In genomic region chrX:83759872-83760271, GRCh38 we compare ENCODE assay signal across 10 cellular contexts.
A peak's percentile ranks its signal among the peaks of the same experiment; 100 is the strongest.
DNase-seq lines count a peak whose midpoint lies in the region; TF ChIP-seq lines count a peak whose summit lies in the region.
"Had no signal": no experiment of that assay in that cellular context is flagged by ENCODE, and none has a peak within 500 bp of the region (broad histone marks: within the 10 kb centered on the region; RNA-seq: fewer than 3 reads in every experiment).

No MANE protein-coding gene starts in this region.

- H3K4ac ChIP-seq in neuronal stem cell (ENCODE audit: low read length): no peak overlapping the region

- H3K9me3 ChIP-seq in Loucy (ENCODE audit: insufficient read depth, low read depth, low read length) (no peaks in the 10 kb centered on the region), neuronal stem cell (replicated peaks in 1 of 2; ENCODE audit: control insufficient read depth in 2 of 2, insufficient read depth in 1 of 2, low read depth in 1 of 2, low read length in 2 of 2) (no peaks in the 10 kb centered on the region), prostate gland (no peaks in the 10 kb centered on the region)

- H3K4me2 ChIP-seq in Loucy (ENCODE audit: low read depth, low read length, poor library complexity, severe bottlenecking): no peak overlapping the region
- H3K4me2 ChIP-seq in neuronal stem cell (ENCODE audit: insufficient read depth, low read length, poor library complexity, severe bottlenecking): no peak overlapping the region

- no peak overlapping the region for H4K8ac ChIP-seq in neuronal stem cell (ENCODE audit: low read depth, low read length)

- whole genome bisulfite sequencing in neuronal stem cell (ENCODE audit: extremely low coverage in 2 of 2, insufficient read length in 2 of 2, insufficient replicate concordance in 1 of 2), 2 donors: no CpG with 5 or more reads among the region's 1 CpG
- 5% methylated on average over 1 of the region's 1 CpG for WGBS in prostate gland

- H3K9ac ChIP-seq in Loucy (ENCODE audit: low read depth, low read length, poor library complexity, severe bottlenecking): no peak overlapping the region
- no peak overlapping the region for H3K9ac ChIP-seq in neuronal stem cell (ENCODE audit: low read depth, low read length, poor library complexity)

- no peak overlapping the region for H2BK120ac ChIP-seq in neuronal stem cell (ENCODE audit: low read depth, low read length)

- TF ChIP-seq POLR2A in prostate gland (IDR thresholded peaks at IDR 0.05): no peak

- intact Hi-C loops in prostate gland (cut with DNase I): no loop called here

- no peaks in the 10 kb centered on the region for H3K79me1 ChIP-seq in neuronal stem cell (ENCODE audit: low read depth, low read length)

- H3K18ac ChIP-seq in neuronal stem cell (ENCODE audit: low read length): no peak overlapping the region

- H2BK15ac ChIP-seq in neuronal stem cell (ENCODE audit: low read length): no peak overlapping the region

- TF ChIP-seq CTCF in Loucy (conservative IDR thresholded peaks at IDR 0.05; ENCODE audit: low read length) (peak; percentile 52), prostate gland (IDR thresholded peaks at IDR 0.05) (no peak)

- no peak overlapping the region for H2AFZ ChIP-seq in Loucy (ENCODE audit: low read length)
- H2AFZ ChIP-seq in neuronal stem cell (ENCODE audit: low read length): no peak overlapping the region

- H2BK12ac ChIP-seq in neuronal stem cell (ENCODE audit: low read length): no peak overlapping the region

- H2BK5ac ChIP-seq in neuronal stem cell (ENCODE audit: low read length): no peak overlapping the region

- no peaks in the 10 kb centered on the region for H3K9me2 ChIP-seq in Loucy (replicated peaks; ENCODE audit: low read depth, low read length)

- H3K36me3 ChIP-seq in Loucy (ENCODE audit: insufficient read depth, low read length) (no peaks in the 10 kb centered on the region), neuronal stem cell (replicated peaks in 1 of 2; ENCODE audit: control insufficient read depth in 2 of 2, insufficient read depth in 2 of 2, low read length in 2 of 2) (no peaks in the 10 kb centered on the region), prostate gland (no peaks in the 10 kb centered on the region)

- H3K79me2 ChIP-seq in Loucy (ENCODE audit: insufficient read depth, low read length): no peaks in the 10 kb centered on the region

- no peak overlapping the region for H2AK5ac ChIP-seq in neuronal stem cell (ENCODE audit: low read depth, low read length)

- no peaks in the 10 kb centered on the region for H3F3A ChIP-seq in Loucy (ENCODE audit: low read depth)

- H3K23ac ChIP-seq in neuronal stem cell (ENCODE audit: low read depth, low read length, poor library complexity): no peak overlapping the region

- H3K27me3 ChIP-seq in Loucy (ENCODE audit: insufficient read depth, low read length, poor library complexity, severe bottlenecking) (no peaks in the 10 kb centered on the region), neuronal stem cell (ENCODE audit: control insufficient read depth in 3 of 3, insufficient read depth in 3 of 3, low read depth in 1 of 3, low read length in 3 of 3) (no peaks in the 10 kb centered on the region), prostate gland (replicated peaks; ENCODE audit: insufficient read depth) (no peaks in the 10 kb centered on the region)

- H3K4me3 ChIP-seq in Loucy (ENCODE audit: low read length, poor library complexity, severe bottlenecking): no peak overlapping the region
- no peak overlapping the region for H3K4me3 ChIP-seq in neuronal stem cell (ENCODE audit: low read length in 2 of 2)
- H3K4me3 ChIP-seq in prostate gland: no peak overlapping the region

- H4K91ac ChIP-seq in neuronal stem cell (ENCODE audit: low read depth, low read length, poor library complexity): no peak overlapping the region

- no peaks in the 10 kb centered on the region for H4K20me1 ChIP-seq in Loucy (ENCODE audit: insufficient read depth, low read length, poor library complexity, severe bottlenecking)

- no peaks in the 10 kb centered on the region for H3K4me1 ChIP-seq in Loucy (ENCODE audit: insufficient read depth, low read length, poor library complexity, severe bottlenecking)
- no peaks in the 10 kb centered on the region for H3K4me1 ChIP-seq in neuronal stem cell (ENCODE audit: control insufficient read depth in 2 of 2, insufficient read depth in 1 of 2, low read depth in 1 of 2, low read length in 2 of 2)
- no peaks in the 10 kb centered on the region for H3K4me1 ChIP-seq in prostate gland (replicated peaks)

- no peak overlapping the region for H3K14ac ChIP-seq in neuronal stem cell (ENCODE audit: low read length)

- DNase-seq in DMS 273 (lab: John Stamatoyannopoulos, UW; ENCODE audit: unreplicated experiment): peak; percentile 69
- no peak for DNase-seq in DMS 273 treated with DMSO at 0.1 percent for 48 hours (lab: John Stamatoyannopoulos, UW)
- DNase-seq in astrocyte of the hippocampus (ENCODE audit: low read depth, low spot score): peak; percentile 10
- peak; percentile 23 for DNase-seq in neuronal stem cell (ENCODE audit: low spot score)
- DNase-seq in NCI-H1930 (lab: John Stamatoyannopoulos, UW): no peak
- no peak for DNase-seq in prostate gland (ENCODE audit: low spot score)
- no peak for DNase-seq in KG1 (lab: John Stamatoyannopoulos, UW)
- DNase-seq: 8988T; activated CD4-positive, alpha-beta T cell treated with anti-CD3 and anti-CD28 coated beads for 4 hours had no signal

- no peak overlapping the region for H3K27ac ChIP-seq in neuronal stem cell (replicated peaks; ENCODE audit: low read length)
- H3K27ac ChIP-seq in prostate gland: no peak overlapping the region

Comparison
In these comparisons a context has a peak if more than half of its experiments do, and no peak if none do; other contexts are left out.
1. DNase-seq: peak in DMS 273 (single experiment), astrocyte of the hippocampus (single experiment) and neuronal stem cell (single experiment); none in DMS 273 treated with DMSO at 0.1 percent for 48 hours (single experiment), NCI-H1930 (0 of 2), prostate gland (single experiment) and KG1 (single experiment).